10 cellular contexts compared by ENCODE assay signal in genomic region chrX:109880629-109881028, GRCh38.
A peak's percentile ranks its signal among the peaks of the same experiment; 100 is the strongest.
DNase-seq lines count a peak whose midpoint lies in the region; ATAC-seq and TF ChIP-seq lines count a peak whose summit lies in the region.
"Had no signal": no experiment of that assay in that cellular context is flagged by ENCODE, and none has a peak within 500 bp of the region (broad histone marks: within the 10 kb centered on the region; RNA-seq: fewer than 3 reads in every experiment).

No MANE protein-coding gene starts in this region.

- peaks cover 34 to 39% of the 10 kb centered on the region in 2 experiments for H3K4me1 ChIP-seq in neutrophil (ENCODE audit: control insufficient read depth in 1 of 2, insufficient read depth in 1 of 2, low read depth in 1 of 2, low read length in 1 of 2)

- no peaks in the 10 kb centered on the region for H3K36me3 ChIP-seq in neutrophil

- no peak for TF ChIP-seq CTCF in neutrophil (IDR thresholded peaks at IDR 0.05)

- DNase-seq in stimulated activated naive CD4-positive, alpha-beta T cell treated with Interleukin-2 at 50 U/mL for 16 hours (lab: John Stamatoyannopoulos, UW), result no peak
- DNase-seq in iPS-NIHi7 (ENCODE audit: extremely low spot score), result no peak
- DNase-seq in T-helper 9 cell, result no peak
- DNase-seq: activated naive CD4-positive, alpha-beta T cell treated with anti-CD3 and anti-CD28 coated beads, Interleukin-2, amount 50 U/mL, for 16 hours; immature natural killer cell; right cardiac atrium had no signal

- peak overlapping the region; percentile 87 for H3K27ac ChIP-seq in neutrophil

- no peaks in the 10 kb centered on the region for H3K27me3 ChIP-seq in neutrophil

- peak; percentile 90 for ATAC-seq in GM19025 (IDR thresholded peaks at IDR 0.05; ENCODE audit: low read depth, unreplicated experiment)
- ATAC-seq in HG02623 (IDR thresholded peaks at IDR 0.05; ENCODE audit: unreplicated experiment), result peak; percentile 85
- ATAC-seq in HG03571 (IDR thresholded peaks at IDR 0.05; ENCODE audit: unreplicated experiment), result peak; percentile 53
- ATAC-seq: right cardiac atrium had no signal

- peak overlapping the region in 1 of 2 experiments; percentile 12 for H3K4me3 ChIP-seq in neutrophil (ENCODE audit: low read depth in 1 of 2, low read length in 1 of 2)

- H3K9me3 ChIP-seq in neutrophil, result no peaks in the 10 kb centered on the region
